In the genomic region with DNA sequence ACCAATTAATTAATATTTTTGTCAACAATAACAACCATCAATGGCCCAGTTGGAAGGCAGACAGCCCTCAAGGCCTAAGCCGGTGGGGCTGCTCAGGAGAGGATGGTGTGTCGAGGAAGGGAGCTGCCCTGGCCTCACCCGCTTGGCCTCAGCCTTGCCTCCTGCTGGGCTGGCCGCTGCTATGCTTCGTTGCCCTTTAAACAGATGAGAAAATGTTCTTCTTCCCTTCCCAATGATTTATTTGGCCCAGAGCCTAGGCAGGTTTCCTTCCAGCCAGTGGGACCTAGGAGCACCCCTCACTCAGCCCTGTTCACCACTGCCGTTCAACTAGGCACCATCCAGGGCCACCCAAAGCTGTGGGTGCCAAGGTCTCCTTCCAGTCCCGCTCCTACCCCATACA, we compare ENCODE assay signal across 18 cellular contexts. TPM values are rescaled to one million over a fixed set of nuclear protein-coding genes. Genes with fewer than 3 reads are reported as not detected.
"Had no signal": no experiment of that assay in that cellular context is flagged by ENCODE, and none has a peak within 500 bp of the region (broad histone marks: within the 10 kb centered on the region; RNA-seq: fewer than 3 reads in every experiment).

No MANE protein-coding gene starts in this region.

- H3K9me3 ChIP-seq: ascending aorta, esophagus squamous epithelium, left ventricle myocardium inferior, pancreas, stomach, thoracic aorta, uterus had no signal

- H3K36me3 ChIP-seq: ascending aorta, esophagus squamous epithelium, left ventricle myocardium inferior, pancreas, stomach, thoracic aorta, uterus had no signal

- H3K36me3 Mint-ChIP-seq: WTC11 had no signal

- H3K27me3 ChIP-seq: uterus had no signal

- ATAC-seq: activated naive CD8-positive, alpha-beta T cell treated with anti-CD3 and anti-CD28 coated beads, Interleukin-2, amount 50 U/mL, for 24 hours; pancreas; WTC11 had no signal

- DNase-seq: activated CD4-positive, alpha-beta T cell treated with anti-CD3 and anti-CD28 coated beads for 48 hours; activated naive CD4-positive, alpha-beta T cell treated with Interleukin-2 at 50 U/mL for 16 hours; activated naive CD8-positive, alpha-beta T cell treated with anti-CD3 and anti-CD28 coated beads, Interleukin-2, amount 50 U/mL, for 24 hours; dorsolateral prefrontal cortex; esophagus squamous epithelium; foreskin fibroblast; head of caudate nucleus; left ventricle myocardium inferior; mesenchymal stem cell; pancreas; stimulated activated CD4-positive, alpha-beta T cell treated with anti-CD3 and anti-CD28 coated beads, Interleukin-15, amount 100 ng/mL, for 24 hours; stimulated activated CD4-positive, alpha-beta T cell treated with anti-CD3 and anti-CD28 coated beads, Interleukin-4, amount 100 ng/mL, for 24 hours; stomach; uterus had no signal

- H3K27ac Mint-ChIP-seq: activated naive CD8-positive, alpha-beta T cell treated with anti-CD3 and anti-CD28 coated beads, Interleukin-2, amount 50 U/mL, for 24 hours; WTC11 had no signal

- H3K4me3 ChIP-seq: ascending aorta, dorsolateral prefrontal cortex, esophagus squamous epithelium, left ventricle myocardium inferior, pancreas, stomach, thoracic aorta, uterus had no signal

- H3K9me3 Mint-ChIP-seq: activated naive CD8-positive, alpha-beta T cell treated with anti-CD3 and anti-CD28 coated beads, Interleukin-2, amount 50 U/mL, for 24 hours; WTC11 had no signal

- H3K4me3 Mint-ChIP-seq: activated naive CD8-positive, alpha-beta T cell treated with anti-CD3 and anti-CD28 coated beads, Interleukin-2, amount 50 U/mL, for 24 hours; WTC11 had no signal

- H3K27ac ChIP-seq: ascending aorta, esophagus squamous epithelium, left ventricle myocardium inferior, pancreas, stomach, thoracic aorta, uterus had no signal

RNA-seq across cellular contexts. Expression of gene SPOCD1, which starts 48.6 kb away (rescaled TPM):
- total RNA-seq: left ventricle myocardium inferior had no signal
- polyA plus RNA-seq: neural cell had no signal
